9 cellular contexts compared by ENCODE assay signal in genomic region chr12:121839993-121840761, GRCh38. TPM values are rescaled to one million over a fixed set of nuclear protein-coding genes. Genes with fewer than 3 reads are reported as not detected.
DNase-seq lines count a peak whose midpoint lies in the region; ATAC-seq and TF ChIP-seq lines count a peak whose summit lies in the region.
"Had no signal": no experiment of that assay in that cellular context is flagged by ENCODE, and none has a peak within 500 bp of the region (broad histone marks: within the 10 kb centered on the region; RNA-seq: fewer than 3 reads in every experiment).

No MANE protein-coding gene starts in this region.

- H3K36me3 ChIP-seq in kidney epithelial cell (ENCODE audit: control insufficient read depth, insufficient read depth, low read length) (no peaks in the 10 kb centered on the region), tibial artery (no peaks in the 10 kb centered on the region)

- no peak for DNase-seq in activated CD8-positive, alpha-beta memory T cell treated with anti-CD3 and anti-CD28 coated beads, Interleukin-2, amount 10 ng/mL, durations not matched to agents 7 days and 5 days
- DNase-seq in activated CD8-positive, alpha-beta memory T cell treated with anti-CD3 and anti-CD28 coated beads for 24 hours: no peak
- DNase-seq in kidney epithelial cell (ENCODE audit: low read depth) (no peak), tibial artery (no peak), AG20443 (ENCODE audit: low spot score) (no peak), GM10248 (ENCODE audit: extremely low spot score) (no peak), amniotic stem cell (lab: John Stamatoyannopoulos, UW) (no peak)

- H3K4me3 Mint-ChIP-seq in activated CD8-positive, alpha-beta memory T cell treated with anti-CD3 and anti-CD28 coated beads, Interleukin-2, amount 10 ng/mL, durations not matched to agents 7 days and 5 days: peak overlapping the region; percentile 98
- H3K4me3 Mint-ChIP-seq in activated T-helper 17 cell treated with anti-CD3 and anti-CD28 coated beads, Interleukin-2, amount 50 U/mL, for 72 hours: peak overlapping the region; percentile 97

- peak overlapping the region; percentile 61 for H3K4me3 ChIP-seq in kidney epithelial cell (ENCODE audit: low read depth, low read length)
- H3K4me3 ChIP-seq in tibial artery: peak overlapping the region; percentile 57 to 66

- H3K9me3 Mint-ChIP-seq in activated CD8-positive, alpha-beta memory T cell treated with anti-CD3 and anti-CD28 coated beads, Interleukin-2, amount 10 ng/mL, durations not matched to agents 7 days and 5 days (ENCODE audit: low read depth): no peaks in the 10 kb centered on the region
- H3K9me3 Mint-ChIP-seq in activated T-helper 17 cell treated with anti-CD3 and anti-CD28 coated beads, Interleukin-2, amount 50 U/mL, for 72 hours: no peaks in the 10 kb centered on the region

- no peak for ATAC-seq in activated CD8-positive, alpha-beta memory T cell treated with anti-CD3 and anti-CD28 coated beads, Interleukin-2, amount 10 ng/mL, durations not matched to agents 7 days and 5 days
- no peak for ATAC-seq in activated T-helper 17 cell treated with anti-CD3 and anti-CD28 coated beads, Interleukin-2, amount 50 U/mL, for 72 hours (replicated peaks)

- POLR2A ChIA-PET in GM10248 (lab: Yijun Ruan, JAX): no interaction called here

- no peaks in the 10 kb centered on the region for H3K9me3 ChIP-seq in tibial artery

- H3K27me3 ChIP-seq in kidney epithelial cell (ENCODE audit: control insufficient read depth, insufficient read depth, low read length) (no peaks in the 10 kb centered on the region), tibial artery (no peaks in the 10 kb centered on the region)

- no peaks in the 10 kb centered on the region for H3K36me3 Mint-ChIP-seq in activated CD8-positive, alpha-beta memory T cell treated with anti-CD3 and anti-CD28 coated beads, Interleukin-2, amount 10 ng/mL, durations not matched to agents 7 days and 5 days
- no peaks in the 10 kb centered on the region for H3K36me3 Mint-ChIP-seq in activated T-helper 17 cell treated with anti-CD3 and anti-CD28 coated beads, Interleukin-2, amount 50 U/mL, for 72 hours (ENCODE audit: low read depth)

- peaks cover 0 to 13% (median 7%) of the 10 kb centered on the region in 4 donors for H3K4me1 ChIP-seq in tibial artery

- TF ChIP-seq CTCF in kidney epithelial cell (IDR thresholded peaks at IDR 0.05; ENCODE audit: insufficient read depth, low read length, poor library complexity, severe bottlenecking) (no peak), tibial artery (IDR thresholded peaks at IDR 0.05) (no peak), GM10248 (IDR thresholded peaks at IDR 0.05; ENCODE audit: control extremely low read depth, extremely low read depth, low read depth, missing control alignments) (no peak)

- CTCF ChIA-PET in activated CD8-positive, alpha-beta memory T cell treated with anti-CD3 and anti-CD28 coated beads, Interleukin-2, amount 10 ng/mL, durations not matched to agents 7 days and 5 days (lab: Charles Lee): interaction anchor here (4.8 to 5.6 kb wide), 3 partner anchors 29 to 49 kb away, joined by 16 to 41 read pairs (median 31); partner anchors contain the start of genes PSMD9 and RHOF
- CTCF ChIA-PET in GM10248 (lab: Yijun Ruan, JAX): interaction anchor here (3.0 to 7.3 kb wide), 3 partner anchors 12 to 45 kb away, joined by 19 to 52 read pairs (median 30); partner anchors contain the start of gene RHOF

- H3K27ac Mint-ChIP-seq in activated CD8-positive, alpha-beta memory T cell treated with anti-CD3 and anti-CD28 coated beads, Interleukin-2, amount 10 ng/mL, durations not matched to agents 7 days and 5 days: peak overlapping the region; percentile 87
- H3K27ac Mint-ChIP-seq in activated T-helper 17 cell treated with anti-CD3 and anti-CD28 coated beads, Interleukin-2, amount 50 U/mL, for 72 hours: peak overlapping the region; percentile 89

- H3K27ac ChIP-seq in tibial artery: peak overlapping the region; percentile 66 to 69

- intact Hi-C loops in tibial artery (cut with DNase I; ENCODE audit: low total_unique reads): no loop called here

- peaks cover 3% of the 10 kb centered on the region for H3K27me3 Mint-ChIP-seq in activated CD8-positive, alpha-beta memory T cell treated with anti-CD3 and anti-CD28 coated beads, Interleukin-2, amount 10 ng/mL, durations not matched to agents 7 days and 5 days
- H3K27me3 Mint-ChIP-seq in activated T-helper 17 cell treated with anti-CD3 and anti-CD28 coated beads, Interleukin-2, amount 50 U/mL, for 72 hours: no peaks in the 10 kb centered on the region

- H3K4me1 Mint-ChIP-seq in activated CD8-positive, alpha-beta memory T cell treated with anti-CD3 and anti-CD28 coated beads, Interleukin-2, amount 10 ng/mL, durations not matched to agents 7 days and 5 days: peaks cover 19% of the 10 kb centered on the region
- peaks cover 8% of the 10 kb centered on the region for H3K4me1 Mint-ChIP-seq in activated T-helper 17 cell treated with anti-CD3 and anti-CD28 coated beads, Interleukin-2, amount 50 U/mL, for 72 hours

RNA-seq across cellular contexts. Expression of gene HPD, which starts 18.5 kb away (rescaled TPM):
- total RNA-seq in activated CD8-positive, alpha-beta memory T cell treated with anti-CD3 and anti-CD28 coated beads, Interleukin-2, amount 10 ng/mL, durations not matched to agents 7 days and 5 days: not detected
- total RNA-seq in activated T-helper 17 cell treated with anti-CD3 and anti-CD28 coated beads, Interleukin-2, amount 50 U/mL, for 72 hours: not detected
- total RNA-seq in kidney epithelial cell: 0.33 TPM in 1 of 2 replicates, not detected in the other
- total RNA-seq: SK-MEL-5 had no signal

RNA-seq across cellular contexts. Expression of gene SETD1B, which starts 36.4 kb away (rescaled TPM):
- 10 to 100 TPM; 33.7 to 35.9 TPM for total RNA-seq in activated CD8-positive, alpha-beta memory T cell treated with anti-CD3 and anti-CD28 coated beads, Interleukin-2, amount 10 ng/mL, durations not matched to agents 7 days and 5 days
- 10 to 100 TPM; 14.7 to 23.4 TPM for total RNA-seq in activated T-helper 17 cell treated with anti-CD3 and anti-CD28 coated beads, Interleukin-2, amount 50 U/mL, for 72 hours
- total RNA-seq in kidney epithelial cell: 8.1 and 9.6 TPM in 2 replicates

RNA-seq across cellular contexts. Expression of gene RHOF, which starts 46.7 kb away (rescaled TPM):
- 100 to 1,000 TPM; 114 to 137 TPM for total RNA-seq in activated CD8-positive, alpha-beta memory T cell treated with anti-CD3 and anti-CD28 coated beads, Interleukin-2, amount 10 ng/mL, durations not matched to agents 7 days and 5 days
- total RNA-seq in activated T-helper 17 cell treated with anti-CD3 and anti-CD28 coated beads, Interleukin-2, amount 50 U/mL, for 72 hours: 100 to 1,000 TPM; 103 to 123 TPM
- total RNA-seq in kidney epithelial cell: 194 and 311 TPM in 2 replicates

RNA-seq across cellular contexts. Expression of gene PSMD9, which starts 48.4 kb away (rescaled TPM):
- 10 to 100 TPM; 61.9 to 63.5 TPM for total RNA-seq in activated CD8-positive, alpha-beta memory T cell treated with anti-CD3 and anti-CD28 coated beads, Interleukin-2, amount 10 ng/mL, durations not matched to agents 7 days and 5 days
- 10 to 100 TPM; 39.8 to 75.1 TPM for total RNA-seq in activated T-helper 17 cell treated with anti-CD3 and anti-CD28 coated beads, Interleukin-2, amount 50 U/mL, for 72 hours
- 132 and 151 TPM in 2 replicates for total RNA-seq in kidney epithelial cell
